In genomic region chr11:62545437-62546243, GRCh38 we compare ENCODE assay signal across 1 cellular context.
TF ChIP-seq lines count a peak whose summit lies in the region.

No MANE protein-coding gene starts in this region.

TF ChIP-seq in HepG2, 621 proteins besides CTCF, POLR2A, EP300 and RAD21 (continued from another document and continues in another):
- TF ChIP-seq FOXP4 (CRISPR knock-in tag; IDR thresholded peaks at IDR 0.05) (peak; percentile 67; the same call in 1 of the 2 replicates), ZNF10 (CRISPR knock-in tag; IDR thresholded peaks at IDR 0.05; ENCODE audit: borderline replicate concordance, low read depth) (no peak), ZNF337 (CRISPR knock-in tag; IDR thresholded peaks at IDR 0.05; ENCODE audit: borderline replicate concordance, low read depth) (peak; percentile 72; the same call in 1 of the 2 replicates), TBL1XR1 (IDR thresholded peaks at IDR 0.05; ENCODE audit: borderline replicate concordance, low read length, partially characterized antibody) (no peak), ZBTB26 (CRISPR knock-in tag; IDR thresholded peaks at IDR 0.05; ENCODE audit: borderline replicate concordance) (0 out of 2 replicates have a peak, but pooled peaks have one; percentile 36), ZNF580 (CRISPR knock-in tag; IDR thresholded peaks at IDR 0.05; ENCODE audit: borderline replicate concordance, low read depth) (0 out of 2 replicates have a peak, but pooled peaks have one; percentile 16), THAP9 (CRISPR knock-in tag; IDR thresholded peaks at IDR 0.05; ENCODE audit: borderline replicate concordance) (peak; percentile 37; the same call in 1 of the 2 replicates), ZNF609 (CRISPR knock-in tag; IDR thresholded peaks at IDR 0.05; ENCODE audit: borderline replicate concordance) (peak; percentile 35; the same call in 1 of the 2 replicates), ZNF17 (CRISPR knock-in tag; IDR thresholded peaks at IDR 0.05) (no peak), THAP7 (CRISPR knock-in tag; IDR thresholded peaks at IDR 0.05) (peak; percentile 75; the same call in 1 of the 2 replicates), HOXA5 (CRISPR knock-in tag; IDR thresholded peaks at IDR 0.05) (0 out of 2 replicates have a peak, but pooled peaks have one; percentile 68), ZHX1 (CRISPR knock-in tag; IDR thresholded peaks at IDR 0.05; ENCODE audit: low read depth) (0 out of 2 replicates have a peak, but pooled peaks have one; percentile 17), MBNL3 (CRISPR knock-in tag; conservative IDR thresholded peaks at IDR 0.05) (no peak), ZNF772 (CRISPR knock-in tag; IDR thresholded peaks at IDR 0.05) (peak; percentile 86), ZNF878 (CRISPR knock-in tag; IDR thresholded peaks at IDR 0.05) (0 out of 2 replicates have a peak, but pooled peaks have one; percentile 43), SP2 (CRISPR knock-in tag; IDR thresholded peaks at IDR 0.05) (0 out of 2 replicates have a peak, but pooled peaks have one; percentile 18), ZHX2 (IDR thresholded peaks at IDR 0.05; ENCODE audit: low read depth) (no peak), ZHX2 (CRISPR knock-in tag; IDR thresholded peaks at IDR 0.05; ENCODE audit: borderline replicate concordance) (no peak), LCORL (IDR thresholded peaks at IDR 0.05) (peak; percentile 75), LCORL (CRISPR knock-in tag; IDR thresholded peaks at IDR 0.05) (peak; percentile 99), HCFC1 (IDR thresholded peaks at IDR 0.05; ENCODE audit: low read depth, low read length) (no peak), ERF (CRISPR knock-in tag; IDR thresholded peaks at IDR 0.05) (peak; percentile 23; the same call in 1 of the 2 replicates), ZMYM3 (CRISPR knock-in tag; IDR thresholded peaks at IDR 0.05) (peak; percentile 44; the same call in 1 of the 2 replicates)
